Comparison of ENCODE assay signal across 21 cellular contexts in genomic region chr9:133286523-133286922, GRCh38. TPM values are rescaled to one million over a fixed set of nuclear protein-coding genes. Genes with fewer than 3 reads are reported as not detected.
DNase-seq lines count a peak whose midpoint lies in the region; ATAC-seq, FAIRE-seq and TF ChIP-seq lines count a peak whose summit lies in the region.
"Had no signal": no experiment of that assay in that cellular context is flagged by ENCODE, and none has a peak within 500 bp of the region (broad histone marks: within the 10 kb centered on the region; RNA-seq: fewer than 3 reads in every experiment).

No MANE protein-coding gene starts in this region.

- no peak overlapping the region for H3K27ac Mint-ChIP-seq in stimulated activated naive B cell treated with anti-CD40 and anti-IgM and Interleukin-4, amounts not matched to agents 10 μg/mL and 1 μg/mL and 100 μg/mL, for 72 hours
- H3K27ac Mint-ChIP-seq: H9 had no signal

- H3K4me1 ChIP-seq in A549, result no peaks in the 10 kb centered on the region

- no peaks in the 10 kb centered on the region for H3K4me1 Mint-ChIP-seq in stimulated activated naive B cell treated with anti-CD40 and anti-IgM and Interleukin-4, amounts not matched to agents 10 μg/mL and 1 μg/mL and 100 μg/mL, for 72 hours
- H3K4me1 Mint-ChIP-seq: H9 had no signal

- TF ChIP-seq RAD21 in A549 (conservative IDR thresholded peaks at IDR 0.05 in 1 of 2, IDR thresholded peaks at IDR 0.05 in 1 of 2), result no peak

- 13% methylated on average over 2 of the region's 2 CpGs for WGBS in A549 (ENCODE audit: missing lambda C conversion rate)

- H3K27ac ChIP-seq in A549, result no peak overlapping the region
- H3K27ac ChIP-seq: RWPE1 had no signal

- CTCF ChIA-PET in A549 (lab: Yijun Ruan, JAX), result interaction anchor here (1.4 to 4.1 kb wide), 3 partner anchors 22 to 101 kb away, joined by 4 to 22 read pairs (median 5); no protein-coding TSS in a partner anchor

- POLR2A ChIA-PET in A549 (lab: Yijun Ruan, JAX), result no interaction called here

- TF ChIP-seq CTCF in A549 (IDR thresholded peaks at IDR 0.05) (no peak), astrocyte of the spinal cord (IDR thresholded peaks at IDR 0.05; ENCODE audit: low read depth, low read length) (no peak)

- in situ Hi-C loops in astrocyte of the spinal cord (cut with HindIII; ENCODE audit: low sequenced_read_pairs), result no loop called here

- FAIRE-seq in A549 (lab: Jason Lieb, UNC), result no peak
- FAIRE-seq: A204.1, GM19239 had no signal

- no peak for TF ChIP-seq POLR2A in A549 (IDR thresholded peaks at IDR 0.05; ENCODE audit: low read length)

- TF ChIP-seq EP300 in A549 (IDR thresholded peaks at IDR 0.05), result no peak

- H3K9me3 Mint-ChIP-seq in stimulated activated naive B cell treated with anti-CD40 and anti-IgM and Interleukin-4, amounts not matched to agents 10 μg/mL and 1 μg/mL and 100 μg/mL, for 72 hours, result peaks cover 9 to 14% of the 10 kb centered on the region in 2 donors

- H3K4me2 ChIP-seq in A549, result no peak overlapping the region

- peaks cover 0 to 7% of the 10 kb centered on the region in 2 donors for H3K36me3 Mint-ChIP-seq in stimulated activated naive B cell treated with anti-CD40 and anti-IgM and Interleukin-4, amounts not matched to agents 10 μg/mL and 1 μg/mL and 100 μg/mL, for 72 hours

- H3K4me3 ChIP-seq in A549 (no peak overlapping the region), astrocyte of the spinal cord (ENCODE audit: low read depth, low read length) (no peak overlapping the region)

- H3K27me3 Mint-ChIP-seq in stimulated activated naive B cell treated with anti-CD40 and anti-IgM and Interleukin-4, amounts not matched to agents 10 μg/mL and 1 μg/mL and 100 μg/mL, for 72 hours, result peaks cover 0 to 13% of the 10 kb centered on the region in 2 donors

- ATAC-seq in A549 (no peak), esophagus mucosa (peak; percentile 62)
- ATAC-seq in stimulated activated naive B cell treated with anti-CD40 and anti-IgM and Interleukin-4, amounts not matched to agents 10 μg/mL and 1 μg/mL and 100 μg/mL, for 72 hours (replicated peaks), result no peak

- no peak overlapping the region for H3K4me3 Mint-ChIP-seq in stimulated activated naive B cell treated with anti-CD40 and anti-IgM and Interleukin-4, amounts not matched to agents 10 μg/mL and 1 μg/mL and 100 μg/mL, for 72 hours
- H3K4me3 Mint-ChIP-seq: H9 had no signal

- H3K9me3 ChIP-seq in A549, result peaks cover 10% of the 10 kb centered on the region; the same call in 1 of the 3 replicates

- no peak for DNase-seq in A549 (ENCODE audit: low read depth in 1 of 2, low spot score in 1 of 2)
- peak; percentile 4 for DNase-seq in astrocyte of the spinal cord (ENCODE audit: low read depth, low spot score)
- peak; percentile 30 for DNase-seq in kidney tubule cell (ENCODE audit: low spot score)
- no peak for DNase-seq in NCI-H510A treated with DMSO at 0.1 percent for 48 hours (lab: John Stamatoyannopoulos, UW)
- DNase-seq in HK-2 (ENCODE audit: unreplicated experiment), result no peak
- DNase-seq in DMS153 (lab: John Stamatoyannopoulos, UW), result no peak
- no peak for DNase-seq in stimulated activated naive B cell treated with anti-CD40 and anti-IgM and Interleukin-4, amounts not matched to agents 10 μg/mL and 1 μg/mL and 100 μg/mL, for 72 hours
- DNase-seq: C1 segment of cervical spinal cord, DMS 273 treated with DMSO at 0.1 percent for 48 hours, H9, IMR-90, Kasumi-1, NCI-H187, NCI-H446, NCI-H748 treated with DMSO at 0.1 percent for 48 hours, OCI-M1 had no signal

TF ChIP-seq in A549, 52 proteins besides CTCF, POLR2A, EP300 and RAD21:
- TF ChIP-seq FOSL2 (IDR thresholded peaks at IDR 0.05) (no peak), FOSL2 (CRISPR knock-in tag; IDR thresholded peaks at IDR 0.05) (peak; percentile 15; the same call in 1 of the 2 replicates), HOXB5 (CRISPR knock-in tag; IDR thresholded peaks at IDR 0.05) (no peak)

RNA-seq across cellular contexts. Expression of gene ABO, which starts 11.5 kb away (rescaled TPM):
- polyA plus RNA-seq in A549 (2011; rRNA removed) (not detected in 2 replicates), A549 (2017; fragmentation: RNase III; extraction: RNeasy Plus Mini Kit Qiagen cat#74134 plus additional on column Dnase treatment) (not detected in 3 replicates)
- not detected in 2 replicates for polyA plus RNA-seq in A549 (2012; cell fraction: cytosol; rRNA removed)
- not detected in 2 replicates for polyA plus RNA-seq in A549 (2012; cell fraction: nucleus; rRNA removed)
- not detected in 2 replicates for polyA minus RNA-seq in A549 (2011; rRNA and poly(A)+ RNA removed)
- total RNA-seq in esophagus mucosa, result 7.3 TPM
- total RNA-seq: HT1080, IMR-90 had no signal
- polyA plus RNA-seq: IMR-90 had no signal

RNA-seq across cellular contexts. Expression of gene SURF6, which starts 49.5 kb away (rescaled TPM):
- polyA plus RNA-seq in A549 (2011; rRNA removed) (7.1 and 10.5 TPM in 2 replicates), A549 (2017; fragmentation: RNase III; extraction: RNeasy Plus Mini Kit Qiagen cat#74134 plus additional on column Dnase treatment) (23.0 to 26.8 TPM (median 25.1 TPM) in 3 replicates)
- polyA plus RNA-seq in A549 (2012; cell fraction: cytosol; rRNA removed), result 21.8 and 29.4 TPM in 2 replicates
- 32.6 and 37.4 TPM in 2 replicates for polyA plus RNA-seq in A549 (2012; cell fraction: nucleus; rRNA removed)
- 2.4 and 2.8 TPM in 2 replicates for polyA minus RNA-seq in A549 (2011; rRNA and poly(A)+ RNA removed)
- total RNA-seq in esophagus mucosa, result 9.9 TPM

Comparison
In these comparisons a context has a peak if more than half of its experiments do, and no peak if none do; other contexts are left out.
1. DNase-seq: peak in astrocyte of the spinal cord (single experiment) and kidney tubule cell (single experiment); none in A549 (0 of 2), NCI-H510A treated with DMSO at 0.1 percent for 48 hours (single experiment), HK-2 (single experiment), DMS153 (single experiment) and stimulated activated naive B cell treated with anti-CD40 and anti-IgM and Interleukin-4, amounts not matched to agents 10 μg/mL and 1 μg/mL and 100 μg/mL, for 72 hours (single experiment).